Comparison of ENCODE assay signal across 21 cellular contexts in genomic region chr7:154505362-154505761, GRCh38.
"Had no signal": no experiment of that assay in that cellular context is flagged by ENCODE, and none has a peak within 500 bp of the region (broad histone marks: within the 10 kb centered on the region; RNA-seq: fewer than 3 reads in every experiment).

No MANE protein-coding gene starts in this region.

- DNase-seq: activated CD4-positive, alpha-beta T cell treated with anti-CD3 and anti-CD28 coated beads for 1 hour; activated CD4-positive, alpha-beta T cell treated with anti-CD3 and anti-CD28 coated beads, Interleukin-2, amount 50 U/mL, for 1 hour; activated CD8-positive, alpha-beta T cell treated with anti-CD3 and anti-CD28 coated beads, Interleukin-2, amount 10 ng/mL, durations not matched to agents 7 days and 5 days; adrenal gland; brain microvascular endothelial cell; central memory CD4-positive, alpha-beta T cell; effector memory CD8-positive, alpha-beta T cell; hippocampal formation; left ventricle myocardium superior; mammary epithelial cell; natural killer cell; sigmoid colon; stimulated activated CD4-positive, alpha-beta T cell treated with anti-CD3 and anti-CD28 coated beads, Interleukin-15, amount 100 ng/mL, for 24 hours; stomach; transverse colon had no signal

- H3K27ac ChIP-seq: adrenal gland, ascending aorta, brain microvascular endothelial cell, sigmoid colon, stomach, suprapubic skin, transverse colon, vagina had no signal

- H3K9me3 ChIP-seq: adrenal gland, ascending aorta, sigmoid colon, transverse colon, vagina had no signal

- H3K4me1 ChIP-seq: adrenal gland, ascending aorta, suprapubic skin, transverse colon, vagina had no signal

- ATAC-seq: activated CD8-positive, alpha-beta T cell treated with anti-CD3 and anti-CD28 coated beads, Interleukin-2, amount 10 ng/mL, durations not matched to agents 7 days and 5 days; effector memory CD8-positive, alpha-beta T cell; esophagus mucosa; left ventricle myocardium superior; natural killer cell; stimulated activated memory B cell treated with anti-CD40 and anti-IgM and Interleukin-4, amounts not matched to agents 10 μg/mL and 1 μg/mL and 100 μg/mL, for 72 hours had no signal

- H3K4me3 ChIP-seq: adrenal gland, ascending aorta, sigmoid colon, smooth muscle cell, stomach, suprapubic skin, transverse colon, vagina had no signal

- H3K27me3 ChIP-seq: adrenal gland, ascending aorta, brain microvascular endothelial cell, sigmoid colon, stomach, suprapubic skin, transverse colon, vagina had no signal

- H3K36me3 ChIP-seq: adrenal gland, ascending aorta, brain microvascular endothelial cell, sigmoid colon, stomach, suprapubic skin, transverse colon, vagina had no signal
